23 cellular contexts compared by ENCODE assay signal in genomic region chr5:151581841-151582583, GRCh38. TPM values are rescaled to one million over a fixed set of nuclear protein-coding genes. Genes with fewer than 3 reads are reported as not detected.
A peak's percentile ranks its signal among the peaks of the same experiment; 100 is the strongest.
DNase-seq lines count a peak whose midpoint lies in the region; ATAC-seq, FAIRE-seq and TF ChIP-seq lines count a peak whose summit lies in the region.
"Had no signal": no experiment of that assay in that cellular context is flagged by ENCODE, and none has a peak within 500 bp of the region (broad histone marks: within the 10 kb centered on the region; RNA-seq: fewer than 3 reads in every experiment).

No MANE protein-coding gene starts in this region.

- FAIRE-seq in GM19239 (lab: Jason Lieb, UNC) = no peak
- FAIRE-seq: islet of Langerhans had no signal

- H3K4me1 ChIP-seq in thymus (ENCODE audit: control insufficient read depth, insufficient read depth, low read length) = no peaks in the 10 kb centered on the region
- H3K4me1 ChIP-seq: uterus had no signal

- H3K27ac ChIP-seq in WERI-Rb-1 (peak overlapping the region; percentile 42), thymus (ENCODE audit: low read depth) (peak overlapping the region; percentile 52)
- H3K27ac ChIP-seq: hepatocyte, lower lobe of right lung, uterus had no signal

- TF ChIP-seq CTCF in WERI-Rb-1 (IDR thresholded peaks at IDR 0.05; ENCODE audit: low read depth, low read length) = no peak

- WGBS in thymus = 84% methylated on average over 6 of the region's 6 CpGs

- peak; percentile 93 for ATAC-seq in esophagus mucosa
- ATAC-seq: activated T-cell treated with anti-CD3 and anti-CD28 coated beads, Interleukin-2, amount 50 U/mL, for 72 hours; effector memory CD8-positive, alpha-beta T cell; lower lobe of right lung; right cardiac atrium had no signal

- H3K36me3 ChIP-seq in WERI-Rb-1 (no peaks in the 10 kb centered on the region), thymus (ENCODE audit: control insufficient read depth, insufficient read depth) (no peaks in the 10 kb centered on the region)
- H3K36me3 ChIP-seq: lower lobe of right lung, uterus had no signal

- no peaks in the 10 kb centered on the region for H3K27me3 ChIP-seq in WERI-Rb-1 (ENCODE audit: insufficient read depth, low read depth, severe bottlenecking)
- no peaks in the 10 kb centered on the region for H3K27me3 ChIP-seq in thymus (ENCODE audit: control insufficient read depth, insufficient read depth)
- H3K27me3 ChIP-seq: hepatocyte, uterus had no signal

- peak; percentile 22 to 73 for DNase-seq in NCI-H2081 (lab: John Stamatoyannopoulos, UW)
- DNase-seq in NCI-H2081 treated with DMSO at 0.1 percent for 48 hours (lab: John Stamatoyannopoulos, UW) = no peak
- DNase-seq in WERI-Rb-1 = peak; percentile 85
- DNase-seq in NCI-H2107 treated with DMSO at 0.1 percent for 48 hours (lab: John Stamatoyannopoulos, UW; ENCODE audit: unreplicated experiment) = no peak
- DNase-seq in GM19239 (ENCODE audit: insufficient read length, low spot score) = no peak
- no peak for DNase-seq in retina
- DNase-seq: 8988T; activated CD4-positive, CD25-positive, alpha-beta regulatory T cell treated with anti-CD3 and anti-CD28 coated beads, Interleukin-2, amount 50 U/mL, for 72 hours; activated naive CD4-positive, alpha-beta T cell treated with anti-CD3 and anti-CD28 coated beads, Interleukin-2, amount 10 ng/mL, durations not matched to agents 7 days and 5 days; activated T-cell treated with anti-CD3 and anti-CD28 coated beads, Interleukin-2, amount 50 U/mL, for 72 hours; effector memory CD8-positive, alpha-beta T cell; lower lobe of right lung; NCI-H226; right cardiac atrium; stimulated activated CD4-positive, alpha-beta T cell treated with anti-CD3 and anti-CD28 coated beads, Interleukin-15, amount 100 ng/mL, for 24 hours; T-helper 9 cell; uterus had no signal

- H3K9me3 ChIP-seq in WERI-Rb-1 (ENCODE audit: severe bottlenecking) (no peaks in the 10 kb centered on the region), thymus (ENCODE audit: control insufficient read depth) (no peaks in the 10 kb centered on the region)
- H3K9me3 ChIP-seq: lower lobe of right lung, uterus had no signal

- H3K4me3 ChIP-seq in WERI-Rb-1 (ENCODE audit: low read depth, low read length) (no peak overlapping the region), thymus (ENCODE audit: low read length) (no peak overlapping the region)
- H3K4me3 ChIP-seq: hepatocyte, lower lobe of right lung, uterus had no signal

RNA-seq across cellular contexts. Expression of gene FAT2, which starts 9.1 kb away (rescaled TPM):
- 82.5 TPM for total RNA-seq in esophagus mucosa
- polyA plus RNA-seq in thymus = 2.7 TPM
- total RNA-seq: activated CD8-positive, alpha-beta memory T cell treated with anti-CD3 and anti-CD28 coated beads for 36 hours; activated T-cell treated with anti-CD3 and anti-CD28 coated beads, Interleukin-2, amount 50 U/mL, for 72 hours; LHCN-M2 had no signal

Comparison
In these comparisons a context has a peak if more than half of its experiments do, and no peak if none do; other contexts are left out.
1. DNase-seq: peak in NCI-H2081 (2 of 2) and WERI-Rb-1 (single experiment); none in NCI-H2081 treated with DMSO at 0.1 percent for 48 hours (single experiment), NCI-H2107 treated with DMSO at 0.1 percent for 48 hours (single experiment), GM19239 (single experiment) and retina (single experiment).